8 cellular contexts compared by ENCODE assay signal in genomic region chr6:30169658-30170614, GRCh38. TPM values are rescaled to one million over a fixed set of nuclear protein-coding genes. Genes with fewer than 3 reads are reported as not detected.
DNase-seq lines count a peak whose midpoint lies in the region; ATAC-seq and TF ChIP-seq lines count a peak whose summit lies in the region.

No MANE protein-coding gene starts in this region.

- POLR2A ChIA-PET in AG04450 (lab: Yijun Ruan, JAX), result no interaction called here
- POLR2A ChIA-PET in GM10248 (lab: Yijun Ruan, JAX), result no interaction called here

- peak; percentile 86 for TF ChIP-seq CTCF in AG04450 (IDR thresholded peaks at IDR 0.05; ENCODE audit: low read depth, low read length)
- TF ChIP-seq CTCF in GM10248 (IDR thresholded peaks at IDR 0.05; ENCODE audit: control extremely low read depth, extremely low read depth, low read depth, missing control alignments), result peak; percentile 64
- peak; percentile 55 to 69 for TF ChIP-seq CTCF in right atrium auricular region (IDR thresholded peaks at IDR 0.05)

- no peaks in the 10 kb centered on the region; the same call in 1 of the 2 replicates for H3K9me3 ChIP-seq in AG04450 (ENCODE audit: control insufficient read depth, insufficient read depth, low read length)
- no peaks in the 10 kb centered on the region for H3K9me3 ChIP-seq in adipocyte (ENCODE audit: control insufficient read depth, low read length)
- no peaks in the 10 kb centered on the region for H3K9me3 ChIP-seq in right atrium auricular region

- ATAC-seq in HG03571 (IDR thresholded peaks at IDR 0.05; ENCODE audit: unreplicated experiment), result no peak

- H3K4me1 ChIP-seq in adipocyte (ENCODE audit: control insufficient read depth, insufficient read depth, low read length), result no peaks in the 10 kb centered on the region
- peaks cover 0 to 5% of the 10 kb centered on the region in 2 donors for H3K4me1 ChIP-seq in right atrium auricular region

- H3K27ac ChIP-seq in AG04450 (ENCODE audit: low read depth, low read length), result no peak overlapping the region
- no peak overlapping the region for H3K27ac ChIP-seq in right atrium auricular region

- H3K27me3 ChIP-seq in AG04450 (ENCODE audit: control insufficient read depth, insufficient read depth, low read length) (peaks cover 61% of the 10 kb centered on the region), adipocyte (replicated peaks; ENCODE audit: control insufficient read depth, insufficient read depth, low read length) (peaks cover 60% of the 10 kb centered on the region), right atrium auricular region (peaks cover 0 to 19% of the 10 kb centered on the region in 2 donors)

- CTCF ChIA-PET in AG04450 (lab: Charles Lee) (no interaction called here), GM10248 (lab: Yijun Ruan, JAX) (interaction anchor here (1.1 to 1.8 kb wide), 3 partner anchors 24 to 68 kb away, joined by 3 to 10 read pairs (median 3); no protein-coding TSS in a partner anchor)

- DNase-seq in AG04450 (ENCODE audit: low read depth, low spot score) (peak; percentile 21), GM10248 (ENCODE audit: extremely low spot score) (peak; percentile 66), NCI-H2171 (lab: John Stamatoyannopoulos, UW) (peak; percentile 15), adipocyte (ENCODE audit: low read depth) (peak; percentile 75), right atrium auricular region (ENCODE audit: low spot score) (no peak), smooth muscle cell of the brain vasculature (ENCODE audit: low read depth, low spot score) (peak; percentile 18), middle frontal gyrus (ENCODE audit: extremely low spot score, low spot score) (no peak)

- no peak overlapping the region for H3K9ac ChIP-seq in adipocyte (ENCODE audit: low read length)

- H3K36me3 ChIP-seq in adipocyte (ENCODE audit: control insufficient read depth, insufficient read depth, low read length, severe bottlenecking), result no peaks in the 10 kb centered on the region
- no peaks in the 10 kb centered on the region for H3K36me3 ChIP-seq in right atrium auricular region

- H3K4me3 ChIP-seq in AG04450 (ENCODE audit: low read depth, low read length) (no peak overlapping the region), adipocyte (ENCODE audit: low read length) (no peak overlapping the region), right atrium auricular region (no peak overlapping the region)

RNA-seq across cellular contexts. Expression of gene TRIM15, which starts 6.6 kb away (rescaled TPM):
- polyA plus RNA-seq in AG04450 (2011; rRNA removed), result not detected in 2 replicates
- polyA minus RNA-seq in AG04450 (2011; rRNA and poly(A)+ RNA removed), result not detected in 2 replicates
- not detected for total RNA-seq in right atrium auricular region

RNA-seq across cellular contexts. Expression of gene TRIM10, which starts 8.9 kb away (rescaled TPM):
- polyA plus RNA-seq in AG04450 (2011; rRNA removed), result not detected in 2 replicates
- not detected in 2 replicates for polyA minus RNA-seq in AG04450 (2011; rRNA and poly(A)+ RNA removed)
- not detected for total RNA-seq in right atrium auricular region

RNA-seq across cellular contexts. Expression of gene TRIM40, which starts 34.0 kb away (rescaled TPM):
- not detected in 2 replicates for polyA plus RNA-seq in AG04450 (2011; rRNA removed)
- not detected in 2 replicates for polyA minus RNA-seq in AG04450 (2011; rRNA and poly(A)+ RNA removed)
- not detected for total RNA-seq in right atrium auricular region

RNA-seq across cellular contexts. Expression of gene TRIM26, which starts 43.3 kb away (rescaled TPM):
- polyA plus RNA-seq in AG04450 (2011; rRNA removed), result 22.7 and 24.4 TPM in 2 replicates
- 19.0 and 29.3 TPM in 2 replicates for polyA minus RNA-seq in AG04450 (2011; rRNA and poly(A)+ RNA removed)
- total RNA-seq in right atrium auricular region, result 10 to 100 TPM; 20.0 to 27.8 TPM

RNA-seq across cellular contexts. Expression of gene TRIM31, which starts 57.0 kb away (rescaled TPM):
- not detected in 2 replicates for polyA plus RNA-seq in AG04450 (2011; rRNA removed)
- not detected in 2 replicates for polyA minus RNA-seq in AG04450 (2011; rRNA and poly(A)+ RNA removed)
- not detected for total RNA-seq in right atrium auricular region

Comparison
In these comparisons a context has a peak if more than half of its experiments do, and no peak if none do; other contexts are left out.
1. DNase-seq: peak in AG04450 (single experiment), GM10248 (single experiment), NCI-H2171 (single experiment), adipocyte (single experiment) and smooth muscle cell of the brain vasculature (single experiment); none in right atrium auricular region (single experiment) and middle frontal gyrus (single experiment).
2. Peak in every context shown above with its lines, with median percentiles within 50 percentile points of each other: CTCF ChIP-seq.